ENCODE assay signal across 28 cellular contexts in the genomic region with DNA sequence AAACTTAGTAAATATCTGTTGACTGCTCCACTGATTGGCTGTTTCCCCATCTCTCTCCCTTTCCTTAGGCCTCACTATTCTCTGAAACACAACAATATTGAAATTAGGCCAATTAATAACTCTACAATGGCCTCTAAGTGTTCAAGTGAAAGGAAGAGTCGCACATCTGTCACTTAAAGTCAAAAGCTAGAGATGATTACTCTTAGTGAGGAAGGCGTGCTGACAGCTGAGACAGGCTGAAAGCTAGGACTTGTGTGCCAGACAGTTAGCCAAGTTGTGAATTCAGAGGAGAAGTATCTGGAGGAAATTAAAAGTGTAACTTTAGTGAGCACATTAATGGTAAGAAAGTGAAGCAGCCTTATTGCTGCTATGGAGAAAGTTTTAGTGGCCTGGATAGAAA. TPM values are rescaled to one million over a fixed set of nuclear protein-coding genes. Genes with fewer than 3 reads are reported as not detected.
"Had no signal": no experiment of that assay in that cellular context is flagged by ENCODE, and none has a peak within 500 bp of the region (broad histone marks: within the 10 kb centered on the region; RNA-seq: fewer than 3 reads in every experiment).

No MANE protein-coding gene starts in this region.

- H3K4me1 ChIP-seq: ascending aorta, foreskin keratinocyte had no signal

- H3K9me3 ChIP-seq: ascending aorta, mucosa of descending colon, ovary, tibial nerve had no signal

- H3K36me3 Mint-ChIP-seq: activated naive CD4-positive, alpha-beta T cell treated with anti-CD3 and anti-CD28 coated beads, Interleukin-2, amount 10 ng/mL, durations not matched to agents 7 days and 5 days; brain; T-cell had no signal

- H3K27ac ChIP-seq: ascending aorta, foreskin keratinocyte, left ventricle myocardium inferior, ovary, tibial nerve had no signal

- H3K27ac Mint-ChIP-seq: activated naive CD4-positive, alpha-beta T cell treated with anti-CD3 and anti-CD28 coated beads, Interleukin-2, amount 10 ng/mL, durations not matched to agents 7 days and 5 days; activated naive CD8-positive, alpha-beta T cell treated with anti-CD3 and anti-CD28 coated beads, Interleukin-2, amount 10 ng/mL, durations not matched to agents 7 days and 5 days; activated T-helper 1 cell treated with anti-CD3 and anti-CD28 coated beads, Interleukin-12 subunit alpha, Interleukin-12 subunit beta, Interleukin-2, Interleukin-4 antibody, amounts not matched to agents 30 ng/mL and 10 ng/mL and 1 ng/mL, durations not matched to agents 14 hours and 24 hours and 36 hours; endodermal cell; progenitor cell of endocrine pancreas; stimulated activated naive CD8-positive, alpha-beta T cell treated with anti-CD3 and anti-CD28 coated beads, Interleukin-15, Interleukin-2, amounts not matched to agents 100 ng/mL and 50 ng/mL, for 24 hours; T-helper 2 cell treated with Interferon-gamma antibody and Interleukin-4, amounts not matched to agents 5 μg/mL and 100 μg/mL, for 36 hours had no signal

- H3K36me3 ChIP-seq: ascending aorta, left ventricle myocardium inferior, ovary, tibial nerve had no signal

- H3K9me3 Mint-ChIP-seq: activated naive CD4-positive, alpha-beta T cell treated with anti-CD3 and anti-CD28 coated beads, Interleukin-2, amount 10 ng/mL, durations not matched to agents 7 days and 5 days; endodermal cell; T-cell; T-helper 2 cell treated with Interferon-gamma antibody and Interleukin-4, amounts not matched to agents 5 μg/mL and 100 μg/mL, for 36 hours had no signal

- DNase-seq: activated CD4-positive, alpha-beta T cell treated with anti-CD3 and anti-CD28 coated beads for 4 hours; activated CD4-positive, alpha-beta T cell treated with anti-CD3 and anti-CD28 coated beads, Interleukin-2, amount 50 U/mL, for 4 hours; activated CD4-positive, CD25-positive, alpha-beta regulatory T cell; activated CD8-positive, alpha-beta memory T cell treated with anti-CD3 and anti-CD28 coated beads for 24 hours; activated gamma-delta T cell; activated naive CD4-positive, alpha-beta T cell treated with anti-CD3 and anti-CD28 coated beads, Interleukin-2, amount 10 ng/mL, durations not matched to agents 7 days and 5 days; activated naive CD8-positive, alpha-beta T cell treated with anti-CD3 and anti-CD28 coated beads, Interleukin-2, amount 10 ng/mL, durations not matched to agents 7 days and 5 days; caudate nucleus; endodermal cell; foreskin keratinocyte; islet precursor cell; left ventricle myocardium inferior; mucosa of descending colon; ovary; stimulated activated CD4-positive, alpha-beta T cell treated with anti-CD3 and anti-CD28 coated beads, Interleukin-12 subunit alpha, Interleukin-12 subunit beta, amount 100 ng/mL, for 4 hours; stimulated activated CD4-positive, alpha-beta T cell treated with anti-CD3 and anti-CD28 coated beads, Interleukin-4, amount 100 ng/mL, for 1 hour; T-cell had no signal

- H3K27me3 ChIP-seq: ascending aorta, ovary, tibial nerve had no signal

- ATAC-seq: esophagus mucosa, foreskin keratinocyte, mucosa of descending colon, sciatic nerve, T-cell had no signal

- H3K4me3 ChIP-seq: ascending aorta, left ventricle myocardium inferior, mucosa of descending colon, ovary, skin epidermis, tibial nerve had no signal

- H3K4me3 Mint-ChIP-seq: activated naive CD4-positive, alpha-beta T cell treated with anti-CD3 and anti-CD28 coated beads, Interleukin-2, amount 10 ng/mL, durations not matched to agents 7 days and 5 days; activated naive CD8-positive, alpha-beta T cell treated with anti-CD3 and anti-CD28 coated beads, Interleukin-2, amount 10 ng/mL, durations not matched to agents 7 days and 5 days; activated T-helper 1 cell treated with anti-CD3 and anti-CD28 coated beads, Interleukin-12 subunit alpha, Interleukin-12 subunit beta, Interleukin-2, Interleukin-4 antibody, amounts not matched to agents 30 ng/mL and 10 ng/mL and 1 ng/mL, durations not matched to agents 14 hours and 24 hours and 36 hours; brain; endodermal cell; stimulated activated naive CD8-positive, alpha-beta T cell treated with anti-CD3 and anti-CD28 coated beads, Interleukin-15, Interleukin-2, amounts not matched to agents 100 ng/mL and 50 ng/mL, for 24 hours; T-cell; T-helper 2 cell treated with Interferon-gamma antibody and Interleukin-4, amounts not matched to agents 5 μg/mL and 100 μg/mL, for 36 hours had no signal

- H3K4me1 Mint-ChIP-seq: endodermal cell had no signal

- H3K27me3 Mint-ChIP-seq: stimulated activated naive CD8-positive, alpha-beta T cell treated with anti-CD3 and anti-CD28 coated beads, Interleukin-15, Interleukin-2, amounts not matched to agents 100 ng/mL and 50 ng/mL, for 24 hours had no signal

RNA-seq across cellular contexts. Expression of gene PLEK, which starts 48.4 kb away (rescaled TPM):
- total RNA-seq: endodermal cell, foreskin keratinocyte, myocyte had no signal
